ENCODE assay signal across 12 cellular contexts in genomic region chr11:133977067-133977681, GRCh38.
DNase-seq lines count a peak whose midpoint lies in the region; ATAC-seq and FAIRE-seq lines count a peak whose summit lies in the region.
"Had no signal": no experiment of that assay in that cellular context is flagged by ENCODE, and none has a peak within 500 bp of the region (broad histone marks: within the 10 kb centered on the region; RNA-seq: fewer than 3 reads in every experiment).

No MANE protein-coding gene starts in this region.

- DNase-seq in urothelium cell line (ENCODE audit: low spot score), result no peak
- DNase-seq in ecto neural progenitor cell (ENCODE audit: low spot score), result no peak
- no peak for DNase-seq in glomerular visceral epithelial cell (ENCODE audit: extremely low spot score)
- no peak for DNase-seq in effector CD4-positive, alpha-beta T cell
- DNase-seq: CD4-positive, alpha-beta memory T cell; NCI-H526 treated with DMSO at 0.1 percent for 48 hours; SW 1271 had no signal

- peak; percentile 100 for ATAC-seq in GM18502 (IDR thresholded peaks at IDR 0.05; ENCODE audit: poor library complexity, unreplicated experiment)
- peak; percentile 90 for ATAC-seq in GM19372 (IDR thresholded peaks at IDR 0.05; ENCODE audit: low read depth, unreplicated experiment)
- peak; percentile 93 for ATAC-seq in HG02798 (IDR thresholded peaks at IDR 0.05; ENCODE audit: poor library complexity, unreplicated experiment)
- peak; percentile 99 for ATAC-seq in HG03520 (IDR thresholded peaks at IDR 0.05; ENCODE audit: unreplicated experiment)
- ATAC-seq: K562 had no signal

- no peak for FAIRE-seq in urothelium cell line (lab: Jason Lieb, UNC)
- FAIRE-seq: K562 had no signal
